ENCODE assay signal across 24 cellular contexts in genomic region chr6:159148641-159149040, GRCh38.
"Had no signal": no experiment of that assay in that cellular context is flagged by ENCODE, and none has a peak within 500 bp of the region (broad histone marks: within the 10 kb centered on the region; RNA-seq: fewer than 3 reads in every experiment).

No MANE protein-coding gene starts in this region.

- H3K9me3 ChIP-seq: stomach, suprapubic skin, testis, thoracic aorta, thyroid gland, tibial artery, tibial nerve, transverse colon, upper lobe of left lung, upper lobe of right lung, uterus, vagina had no signal

- H3K27ac ChIP-seq: stomach, suprapubic skin, testis, thoracic aorta, thyroid gland, tibial artery, tibial nerve, transverse colon, upper lobe of left lung, upper lobe of right lung, uterus, vagina had no signal

- H3K4me3 ChIP-seq: stomach, suprapubic skin, testis, thoracic aorta, thyroid gland, tibial artery, tibial nerve, transverse colon, upper lobe of left lung, upper lobe of right lung, uterus, vagina had no signal

- H3K4me1 ChIP-seq: stomach, testis, thyroid gland, tibial artery, transverse colon, upper lobe of left lung, upper lobe of right lung, uterus, vagina had no signal

- DNase-seq: stimulated activated CD4-positive, alpha-beta T cell treated with anti-CD3 and anti-CD28 coated beads, Interleukin-2, amount 100 ng/mL, for 48 hours; stimulated activated CD4-positive, alpha-beta T cell treated with anti-CD3 and anti-CD28 coated beads, Interleukin-4, amount 100 ng/mL, for 1 hour; stimulated activated CD4-positive, alpha-beta T cell treated with anti-CD3 and anti-CD28 coated beads, Interleukin-4, amount 100 ng/mL, for 24 hours; stimulated activated CD4-positive, alpha-beta T cell treated with anti-CD3 and anti-CD28 coated beads, Interleukin-4, amount 100 ng/mL, for 4 hours; stimulated activated CD8-positive, alpha-beta memory T cell treated with anti-CD3 and anti-CD28 coated beads, Interleukin-4, amount 100 ng/mL, for 48 hours; stimulated activated naive B cell treated with anti-CD40 and anti-IgM and Interleukin-4, amounts not matched to agents 10 μg/mL and 1 μg/mL and 100 μg/mL, for 72 hours; stimulated activated naive CD4-positive, alpha-beta T cell; stimulated activated naive CD4-positive, alpha-beta T cell treated with Interleukin-2 at 50 U/mL for 16 hours; stimulated activated naive CD8-positive, alpha-beta T cell treated with anti-CD3 and anti-CD28 coated beads, Interleukin-15, amount 100 ng/mL, for 72 hours; stimulated activated naive CD8-positive, alpha-beta T cell treated with anti-CD3 and anti-CD28 coated beads, Interleukin-15, Interleukin-2, amounts not matched to agents 100 U/mL and 50 U/mL, for 24 hours; stomach; substantia nigra; testis; thyroid gland; tibial artery; transverse colon; trophoblast cell; upper lobe of left lung; upper lobe of right lung; uterus had no signal

- H3K27me3 ChIP-seq: stomach, suprapubic skin, testis, thyroid gland, tibial artery, tibial nerve, transverse colon, upper lobe of left lung, upper lobe of right lung, uterus, vagina had no signal

- H3K36me3 ChIP-seq: stomach, suprapubic skin, thoracic aorta, thyroid gland, tibial artery, tibial nerve, transverse colon, upper lobe of left lung, upper lobe of right lung, uterus, vagina had no signal
